9 cellular contexts compared by ENCODE assay signal in the genomic region with DNA sequence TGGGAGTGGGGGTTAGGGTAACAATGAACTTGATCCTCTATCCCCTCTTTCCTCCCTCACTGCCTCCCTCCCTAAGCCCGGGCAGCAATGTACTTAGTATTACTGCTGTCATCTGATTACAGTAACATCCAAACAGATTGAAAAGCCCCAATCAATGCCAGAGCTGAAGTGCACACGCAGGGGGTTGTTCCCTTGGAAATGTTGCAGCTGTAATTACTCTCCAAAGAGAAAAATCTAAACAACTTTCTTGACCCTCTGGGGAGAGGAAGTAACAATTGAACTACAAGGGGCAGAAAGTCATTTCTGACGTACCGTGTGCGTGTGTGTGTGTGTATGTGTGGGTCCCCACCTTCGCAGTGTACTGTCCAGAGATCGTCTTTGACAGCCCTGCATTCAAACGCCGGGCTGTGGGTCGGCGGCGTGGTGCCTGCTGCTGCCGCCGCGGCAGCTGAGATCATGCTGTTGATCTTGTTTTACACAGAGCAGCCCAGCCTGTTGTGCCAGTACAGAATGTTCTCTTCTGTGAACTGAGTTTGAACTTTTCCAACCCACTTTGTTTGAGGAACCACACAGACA.
DNase-seq lines count a peak whose midpoint lies in the region; ATAC-seq and TF ChIP-seq lines count a peak whose summit lies in the region.
"Had no signal": no experiment of that assay in that cellular context is flagged by ENCODE, and none has a peak within 500 bp of the region (broad histone marks: within the 10 kb centered on the region; RNA-seq: fewer than 3 reads in every experiment).

No MANE protein-coding gene starts in this region.

- TF ChIP-seq EP300 in esophagus muscularis mucosa (IDR thresholded peaks at IDR 0.05) = peak; percentile 99

- H3K4me1 ChIP-seq in esophagus muscularis mucosa = peaks cover 84 to 100% (median 95%) of the 10 kb centered on the region in 4 donors
- H3K4me1 ChIP-seq in neuronal stem cell (ENCODE audit: control insufficient read depth in 2 of 2, insufficient read depth in 1 of 2, low read depth in 1 of 2, low read length in 2 of 2) = peaks cover 4 to 11% of the 10 kb centered on the region in 2 donors

- H2AK5ac ChIP-seq in neuronal stem cell (ENCODE audit: low read depth, low read length) = no peak overlapping the region

- no peaks in the 10 kb centered on the region for H3K36me3 ChIP-seq in esophagus muscularis mucosa
- H3K36me3 ChIP-seq in neuronal stem cell (replicated peaks in 1 of 2; ENCODE audit: control insufficient read depth in 2 of 2, insufficient read depth in 2 of 2, low read length in 2 of 2) = no peaks in the 10 kb centered on the region

- peak overlapping the region; percentile 69 for H2AFZ ChIP-seq in neuronal stem cell (ENCODE audit: low read length)

- no peak for ATAC-seq in HG02884 (IDR thresholded peaks at IDR 0.05; ENCODE audit: unreplicated experiment)
- ATAC-seq: CD8-positive, alpha-beta T cell had no signal

- H2BK5ac ChIP-seq in neuronal stem cell (ENCODE audit: low read length) = no peak overlapping the region

- no peak overlapping the region for H4K91ac ChIP-seq in neuronal stem cell (ENCODE audit: low read depth, low read length, poor library complexity)

- no peak overlapping the region for H4K8ac ChIP-seq in neuronal stem cell (ENCODE audit: low read depth, low read length)

- DNase-seq in AG09319 (ENCODE audit: extremely low read depth, low read depth) (peak; percentile 70), NCI-H748 (lab: John Stamatoyannopoulos, UW; ENCODE audit: unreplicated experiment) (peak; percentile 86), esophagus muscularis mucosa (ENCODE audit: extremely low spot score) (peak; percentile 98), neuronal stem cell (ENCODE audit: low spot score) (no peak), HUDEP-2 (lab: John Stamatoyannopoulos, UW; ENCODE audit: unreplicated experiment in 76 of 76) (no peak), ecto neural progenitor cell (ENCODE audit: low spot score) (no peak), HK-2 (ENCODE audit: unreplicated experiment) (no peak)
- DNase-seq: CD8-positive, alpha-beta T cell had no signal

- no peak overlapping the region for H2BK12ac ChIP-seq in neuronal stem cell (ENCODE audit: low read length)

- H3K9me3 ChIP-seq in esophagus muscularis mucosa = no peaks in the 10 kb centered on the region
- H3K9me3 ChIP-seq in neuronal stem cell (replicated peaks in 1 of 2; ENCODE audit: control insufficient read depth in 2 of 2, insufficient read depth in 1 of 2, low read depth in 1 of 2, low read length in 2 of 2) = no peaks in the 10 kb centered on the region

- no peak overlapping the region for H3K23ac ChIP-seq in neuronal stem cell (ENCODE audit: low read depth, low read length, poor library complexity)

- H3K4me2 ChIP-seq in neuronal stem cell (ENCODE audit: insufficient read depth, low read length, poor library complexity, severe bottlenecking) = no peak overlapping the region

- no peaks in the 10 kb centered on the region for H3K79me1 ChIP-seq in neuronal stem cell (ENCODE audit: low read depth, low read length)

- intact Hi-C loops in esophagus muscularis mucosa (cut with DNase I) = loop anchor here (1.0 to 2.0 kb wide), 2 partner anchors 60 to 120 kb away; no protein-coding TSS in a partner anchor

- no peak overlapping the region for H3K9ac ChIP-seq in neuronal stem cell (ENCODE audit: low read depth, low read length, poor library complexity)

- WGBS in esophagus muscularis mucosa = 21% methylated on average over 5 of the region's 15 CpGs
- WGBS in neuronal stem cell (ENCODE audit: extremely low coverage in 2 of 2, insufficient read length in 2 of 2, insufficient replicate concordance in 1 of 2), 2 donors = no CpG with 5 or more reads among the region's 15 CpGs

- H3K4me3 ChIP-seq in esophagus muscularis mucosa = peak overlapping the region; percentile 28 to 39 (median 28)
- H3K4me3 ChIP-seq in neuronal stem cell (ENCODE audit: low read length in 2 of 2) = no peak overlapping the region

- H3K14ac ChIP-seq in neuronal stem cell (ENCODE audit: low read length) = no peak overlapping the region

- H3K4ac ChIP-seq in neuronal stem cell (ENCODE audit: low read length) = no peak overlapping the region

- H3K18ac ChIP-seq in neuronal stem cell (ENCODE audit: low read length) = no peak overlapping the region

- H3K27me3 ChIP-seq in esophagus muscularis mucosa (no peaks in the 10 kb centered on the region), neuronal stem cell (ENCODE audit: control insufficient read depth in 3 of 3, insufficient read depth in 3 of 3, low read depth in 1 of 3, low read length in 3 of 3) (peaks cover 0 to 42% (median 0%) of the 10 kb centered on the region in 3 experiments)

- no peak overlapping the region for H2BK15ac ChIP-seq in neuronal stem cell (ENCODE audit: low read length)

- no peak overlapping the region for H2BK120ac ChIP-seq in neuronal stem cell (ENCODE audit: low read depth, low read length)

- peak; percentile 36 for TF ChIP-seq POLR2A in esophagus muscularis mucosa (IDR thresholded peaks at IDR 0.05; ENCODE audit: low read depth)

- H3K27ac ChIP-seq in esophagus muscularis mucosa (replicated peaks in 1 of 4) (peak overlapping the region; percentile 85 to 97 (median 96)), neuronal stem cell (replicated peaks; ENCODE audit: low read length) (no peak overlapping the region)

- TF ChIP-seq CTCF in AG09319 (IDR thresholded peaks at IDR 0.05; ENCODE audit: low read depth, low read length) = no peak
- no peak for TF ChIP-seq CTCF in esophagus muscularis mucosa (IDR thresholded peaks at IDR 0.05)

Comparison
In these comparisons a context has a peak if more than half of its experiments do, and no peak if none do; other contexts are left out.
1. DNase-seq: peak in AG09319 (single experiment), NCI-H748 (single experiment) and esophagus muscularis mucosa (single experiment); none in neuronal stem cell (single experiment), HUDEP-2 (0 of 76), ecto neural progenitor cell (single experiment) and HK-2 (single experiment).
2. H3K4me3 ChIP-seq: peak in esophagus muscularis mucosa (4 of 4); none in neuronal stem cell (0 of 2).